In genomic region chr4:55405073-55405472, GRCh38 we compare ENCODE assay signal across 2 cellular contexts.
TF ChIP-seq lines count a peak whose summit lies in the region.

No MANE protein-coding gene starts in this region.

TF ChIP-seq in HEK293, 187 proteins besides CTCF, POLR2A, EP300 and RAD21:
- TF ChIP-seq, protein P1, sequence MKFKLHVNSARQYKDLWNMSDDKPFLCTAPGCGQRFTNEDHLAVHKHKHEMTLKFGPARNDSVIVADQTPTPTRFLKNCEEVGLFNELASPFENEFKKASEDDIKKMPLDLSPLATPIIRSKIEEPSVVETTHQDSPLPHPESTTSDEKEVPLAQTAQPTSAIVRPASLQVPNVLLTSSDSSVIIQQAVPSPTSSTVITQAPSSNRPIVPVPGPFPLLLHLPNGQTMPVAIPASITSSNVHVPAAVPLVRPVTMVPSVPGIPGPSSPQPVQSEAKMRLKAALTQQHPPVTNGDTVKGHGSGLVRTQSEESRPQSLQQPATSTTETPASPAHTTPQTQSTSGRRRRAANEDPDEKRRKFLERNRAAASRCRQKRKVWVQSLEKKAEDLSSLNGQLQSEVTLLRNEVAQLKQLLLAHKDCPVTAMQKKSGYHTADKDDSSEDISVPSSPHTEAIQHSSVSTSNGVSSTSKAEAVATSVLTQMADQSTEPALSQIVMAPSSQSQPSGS (tag by site-specific recombination; IDR thresholded peaks at IDR 0.05; ENCODE audit: low read depth), result peak; percentile 52; the same call in 1 of the 2 replicates
- no peak for TF ChIP-seq ZNF530 (tag by site-specific recombination; IDR thresholded peaks at IDR 0.05; ENCODE audit: low read depth)
- TF ChIP-seq, protein P2, sequence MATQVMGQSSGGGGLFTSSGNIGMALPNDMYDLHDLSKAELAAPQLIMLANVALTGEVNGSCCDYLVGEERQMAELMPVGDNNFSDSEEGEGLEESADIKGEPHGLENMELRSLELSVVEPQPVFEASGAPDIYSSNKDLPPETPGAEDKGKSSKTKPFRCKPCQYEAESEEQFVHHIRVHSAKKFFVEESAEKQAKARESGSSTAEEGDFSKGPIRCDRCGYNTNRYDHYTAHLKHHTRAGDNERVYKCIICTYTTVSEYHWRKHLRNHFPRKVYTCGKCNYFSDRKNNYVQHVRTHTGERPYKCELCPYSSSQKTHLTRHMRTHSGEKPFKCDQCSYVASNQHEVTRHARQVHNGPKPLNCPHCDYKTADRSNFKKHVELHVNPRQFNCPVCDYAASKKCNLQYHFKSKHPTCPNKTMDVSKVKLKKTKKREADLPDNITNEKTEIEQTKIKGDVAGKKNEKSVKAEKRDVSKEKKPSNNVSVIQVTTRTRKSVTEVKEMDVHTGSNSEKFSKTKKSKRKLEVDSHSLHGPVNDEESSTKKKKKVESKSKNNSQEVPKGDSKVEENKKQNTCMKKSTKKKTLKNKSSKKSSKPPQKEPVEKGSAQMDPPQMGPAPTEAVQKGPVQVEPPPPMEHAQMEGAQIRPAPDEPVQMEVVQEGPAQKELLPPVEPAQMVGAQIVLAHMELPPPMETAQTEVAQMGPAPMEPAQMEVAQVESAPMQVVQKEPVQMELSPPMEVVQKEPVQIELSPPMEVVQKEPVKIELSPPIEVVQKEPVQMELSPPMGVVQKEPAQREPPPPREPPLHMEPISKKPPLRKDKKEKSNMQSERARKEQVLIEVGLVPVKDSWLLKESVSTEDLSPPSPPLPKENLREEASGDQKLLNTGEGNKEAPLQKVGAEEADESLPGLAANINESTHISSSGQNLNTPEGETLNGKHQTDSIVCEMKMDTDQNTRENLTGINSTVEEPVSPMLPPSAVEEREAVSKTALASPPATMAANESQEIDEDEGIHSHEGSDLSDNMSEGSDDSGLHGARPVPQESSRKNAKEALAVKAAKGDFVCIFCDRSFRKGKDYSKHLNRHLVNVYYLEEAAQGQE (tag by site-specific recombination; IDR thresholded peaks at IDR 0.05), result no peak
- no peak for TF ChIP-seq ZNF513 (tag by site-specific recombination; IDR thresholded peaks at IDR 0.05)
- TF ChIP-seq ZNF707 (tag by site-specific recombination; IDR thresholded peaks at IDR 0.05), result no peak
- TF ChIP-seq SCRT2 (tag by site-specific recombination; IDR thresholded peaks at IDR 0.05), result no peak

TF ChIP-seq in H1, 55 proteins besides CTCF, POLR2A, EP300 and RAD21:
- TF ChIP-seq ZNF274 (IDR thresholded peaks at IDR 0.05; ENCODE audit: borderline replicate concordance, extremely low read depth, low read length), result no peak
- TF ChIP-seq CEBPB (IDR thresholded peaks at IDR 0.05; ENCODE audit: low read depth, low read length), result no peak
